Comparison of ENCODE assay signal across 7 cellular contexts in genomic region chr2:105744091-105744908, GRCh38. TPM values are rescaled to one million over a fixed set of nuclear protein-coding genes. Genes with fewer than 3 reads are reported as not detected.
A peak's percentile ranks its signal among the peaks of the same experiment; 100 is the strongest.
DNase-seq lines count a peak whose midpoint lies in the region; FAIRE-seq and TF ChIP-seq lines count a peak whose summit lies in the region.

No MANE protein-coding gene starts in this region.

- H3K27me3 ChIP-seq in GM23248 (replicated peaks; ENCODE audit: insufficient read depth) (no peaks in the 10 kb centered on the region), bronchial epithelial cell (ENCODE audit: control insufficient read depth, insufficient read depth, low read length) (no peaks in the 10 kb centered on the region)

- H2AFZ ChIP-seq in GM23248 = peak overlapping the region; percentile 88

- H3K36me3 ChIP-seq in GM23248 (ENCODE audit: low read depth) (no peaks in the 10 kb centered on the region), bronchial epithelial cell (ENCODE audit: control insufficient read depth, insufficient read depth, low read length) (no peaks in the 10 kb centered on the region)

- peaks cover 14% of the 10 kb centered on the region; the same call in 1 of the 2 replicates for H3K4me1 ChIP-seq in GM23248 (ENCODE audit: insufficient read depth)

- DNase-seq in GM23248 = peak; percentile 77
- peak; percentile 36 for DNase-seq in LHCN-M2 (ENCODE audit: low read depth)
- peak; percentile 66 for DNase-seq in T-helper 9 cell
- no peak for DNase-seq in bronchial epithelial cell (ENCODE audit: low read depth)
- peak; percentile 43 for DNase-seq in iris pigment epithelial cell (ENCODE audit: low read depth)
- DNase-seq in stimulated activated CD4-positive, alpha-beta T cell treated with anti-CD3 and anti-CD28 coated beads, Interleukin-15, amount 100 ng/mL, for 1 hour (ENCODE audit: low read depth in 1 of 2, low spot score in 1 of 2) = peak; percentile 43 to 67

- H4K20me1 ChIP-seq in GM23248 (ENCODE audit: insufficient read depth) = peaks cover 6% of the 10 kb centered on the region; the same call in 1 of the 2 replicates

- H3K9ac ChIP-seq in GM23248 = peak overlapping the region; percentile 74

- peak overlapping the region; percentile 32 for H3K4me2 ChIP-seq in GM23248 (ENCODE audit: unreplicated experiment)

- no peak overlapping the region; the same call in 1 of the 2 replicates for H3K27ac ChIP-seq in GM23248

- in situ Hi-C loops in GM23248 (cut with MboI) = no loop called here

- no peaks in the 10 kb centered on the region for H3K9me3 ChIP-seq in GM23248 (ENCODE audit: low read depth)

- H3K79me2 ChIP-seq in GM23248 (ENCODE audit: insufficient read depth) = peaks cover 41% of the 10 kb centered on the region

- H3F3A ChIP-seq in GM23248 (ENCODE audit: insufficient read depth) = peaks cover 10% of the 10 kb centered on the region; the same call in 1 of the 2 replicates

- WGBS in GM23248 (ENCODE audit: low coverage in 1 of 2, low lambda C conversion rate in 2 of 2, missing lambda C conversion rate in 2 of 2), 2 experiments = 5 to 8% methylated on average over 38 to 48 of the region's 75 CpGs

- FAIRE-seq in bronchial epithelial cell (lab: Jason Lieb, UNC) = no peak

- H3K9me2 ChIP-seq in GM23248 (ENCODE audit: insufficient read depth) = no peaks in the 10 kb centered on the region

- peak overlapping the region; percentile 47 for H3K4me3 ChIP-seq in GM12875 (ENCODE audit: low read depth, low read length)
- H3K4me3 ChIP-seq in GM23248 = peak overlapping the region; percentile 70
- H3K4me3 ChIP-seq in bronchial epithelial cell (ENCODE audit: low read depth, low read length) = peak overlapping the region; percentile 61

- TF ChIP-seq CTCF in GM12875 (IDR thresholded peaks at IDR 0.05; ENCODE audit: borderline replicate concordance, insufficient read depth, low read depth, low read length) (no peak), bronchial epithelial cell (IDR thresholded peaks at IDR 0.05; ENCODE audit: insufficient read depth, low read length, severe bottlenecking) (no peak)

RNA-seq across cellular contexts. Expression of gene NCK2, which starts 0.4 kb away (rescaled TPM):
- 13.9 and 25.2 TPM in 2 replicates for total RNA-seq in GM23248 (2014; rRNA removed; shearing (Covaris generic))
- 5.1 and 5.7 TPM in 2 replicates for polyA plus RNA-seq in GM23248 (2016; fragmentation: Nextera tagmentation; extraction: Ambion mirVana)
- total RNA-seq in LHCN-M2 (2014; rRNA removed) (23.0 and 25.0 TPM in 2 replicates), bronchial epithelial cell (90.0 and 99.3 TPM in 2 replicates)
- 22.1 TPM for polyA plus RNA-seq in LHCN-M2 (2012)
